ENCODE assay signal across 8 cellular contexts in the genomic region with DNA sequence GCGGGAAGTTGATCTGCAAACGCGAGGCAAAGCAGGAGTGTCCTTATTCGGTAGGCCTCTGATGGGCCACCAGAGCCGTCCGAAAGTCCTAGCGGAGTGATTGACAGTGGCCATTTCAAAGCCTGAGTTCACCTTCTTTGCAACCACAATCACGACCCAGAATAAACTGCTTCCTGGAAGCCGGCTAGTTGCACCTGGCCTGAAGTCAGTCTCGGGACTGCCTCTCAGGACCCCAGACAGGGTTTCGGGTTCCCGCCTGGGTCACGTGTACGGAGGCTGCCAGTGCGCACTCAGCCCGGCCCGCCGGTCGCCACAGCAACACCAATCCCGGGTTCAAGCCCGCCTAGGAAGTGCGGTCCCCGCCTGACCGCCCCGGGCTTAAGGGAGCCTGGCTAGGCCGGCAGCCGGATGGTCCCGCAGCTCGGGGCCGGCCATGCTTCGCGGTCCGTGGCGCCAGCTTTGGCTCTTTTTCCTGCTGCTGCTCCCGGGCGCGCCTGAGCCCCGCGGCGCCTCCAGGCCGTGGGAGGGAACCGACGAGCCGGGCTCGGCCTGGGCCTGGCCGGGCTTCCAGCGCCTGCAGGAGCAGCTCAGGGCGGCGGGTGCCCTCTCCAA. TPM values are rescaled to one million over a fixed set of nuclear protein-coding genes. Genes with fewer than 3 reads are reported as not detected.
DNase-seq lines count a peak whose midpoint lies in the region; ATAC-seq lines count a peak whose summit lies in the region.

TOR3A (plus strand) TSS at position 375 of the 612 bp plus-strand sequence; CDS start at position 434, 59 bp downstream.

- ATAC-seq in GM21515 (IDR thresholded peaks at IDR 0.05; ENCODE audit: unreplicated experiment): peak; percentile 86
- ATAC-seq in esophagus mucosa: peak; percentile 96

- H3K27ac Mint-ChIP-seq in activated T-cell treated with anti-CD3 and anti-CD28 coated beads, Interleukin-2, amount 50 U/mL, for 24 hours: peak within 1 kb of the TSS; percentile 95

- no peaks in the 10 kb centered on the region for H3K9me3 ChIP-seq in HUES64 (ENCODE audit: insufficient read depth, low read depth, low read length)
- H3K9me3 ChIP-seq in mucosa of stomach (ENCODE audit: control insufficient read depth, low read length): no peaks in the 10 kb centered on the region

- H3K9me3 Mint-ChIP-seq in activated T-cell treated with anti-CD3 and anti-CD28 coated beads, Interleukin-2, amount 50 U/mL, for 24 hours: no peaks in the 10 kb centered on the region

- H3K4me1 ChIP-seq in HUES64 (ENCODE audit: insufficient read depth, low read length) (peaks cover 6% of the 10 kb centered on the region; the same call in 1 of the 2 replicates), mucosa of stomach (ENCODE audit: control insufficient read depth, insufficient read depth, low read length) (peaks cover 23% of the 10 kb centered on the region)

- peak within 1 kb of the TSS; percentile 25; the same call in 1 of the 2 replicates for H3K27ac ChIP-seq in HUES64 (ENCODE audit: low read depth, low read length)

- 1% methylated on average over 49 of the region's 49 CpGs for WGBS in HUES64

- peak within 1 kb of the TSS; percentile 47 for H3K9ac ChIP-seq in HUES64 (ENCODE audit: low read depth, low read length)
- H3K9ac ChIP-seq in mucosa of stomach (ENCODE audit: low read length): peak within 1 kb of the TSS; percentile 71

- DNase-seq in DMS 273 (lab: John Stamatoyannopoulos, UW; ENCODE audit: unreplicated experiment): peak; percentile 95
- DNase-seq in OCI-M1 (lab: John Stamatoyannopoulos, UW): peak; percentile 95
- DNase-seq in activated T-cell treated with anti-CD3 and anti-CD28 coated beads, Interleukin-2, amount 50 U/mL, for 24 hours: peak; percentile 88
- DNase-seq in stimulated activated CD8-positive, alpha-beta memory T cell treated with anti-CD3 and anti-CD28 coated beads, Interleukin-7, amount 100 ng/mL, for 1 hour (ENCODE audit: low read depth in 2 of 2): peak; percentile 49 to 57

- H3K4me3 ChIP-seq in HUES64 (ENCODE audit: low read length) (peak within 1 kb of the TSS; percentile 73), mucosa of stomach (ENCODE audit: low read length) (peak within 1 kb of the TSS; percentile 68)

- H3K4me1 Mint-ChIP-seq in activated T-cell treated with anti-CD3 and anti-CD28 coated beads, Interleukin-2, amount 50 U/mL, for 24 hours (ENCODE audit: low read depth): peaks cover 34% of the 10 kb centered on the region

- H3K36me3 ChIP-seq in HUES64 (ENCODE audit: insufficient read depth, low read length) (0 out of 2 replicates have a peak, but pooled peaks cover 2% of the 10 kb centered on the region), mucosa of stomach (ENCODE audit: control insufficient read depth, insufficient read depth, low read length) (no peaks in the 10 kb centered on the region)

- peaks cover 7% of the 10 kb centered on the region; the same call in 1 of the 2 replicates for H3K27me3 ChIP-seq in HUES64 (ENCODE audit: insufficient read depth, low read length)
- H3K27me3 ChIP-seq in mucosa of stomach (ENCODE audit: control insufficient read depth, insufficient read depth, low read length): no peaks in the 10 kb centered on the region

- H3K4me3 Mint-ChIP-seq in activated T-cell treated with anti-CD3 and anti-CD28 coated beads, Interleukin-2, amount 50 U/mL, for 24 hours: peak within 1 kb of the TSS; percentile 95

- no peaks in the 10 kb centered on the region for H3K27me3 Mint-ChIP-seq in activated T-cell treated with anti-CD3 and anti-CD28 coated beads, Interleukin-2, amount 50 U/mL, for 24 hours

- peaks cover 44% of the 10 kb centered on the region for H3K36me3 Mint-ChIP-seq in activated T-cell treated with anti-CD3 and anti-CD28 coated beads, Interleukin-2, amount 50 U/mL, for 24 hours (ENCODE audit: low read depth)

RNA-seq across cellular contexts. Expression of gene TOR3A, which starts in this region (rescaled TPM):
- polyA plus RNA-seq in HUES64 (2013, experiment 1 of 2): 14.2 TPM
- polyA plus RNA-seq in HUES64 (2013, experiment 2 of 2): 13.9 TPM
- total RNA-seq in esophagus mucosa: 13.4 TPM

Comparison
In these comparisons a context has a peak if more than half of its experiments do, and no peak if none do; other contexts are left out.
1. Peak in every context shown above with its lines: DNase-seq, ATAC-seq, H3K4me3 ChIP-seq and H3K27ac ChIP-seq.